ENCODE assay signal across 26 cellular contexts in the genomic region with DNA sequence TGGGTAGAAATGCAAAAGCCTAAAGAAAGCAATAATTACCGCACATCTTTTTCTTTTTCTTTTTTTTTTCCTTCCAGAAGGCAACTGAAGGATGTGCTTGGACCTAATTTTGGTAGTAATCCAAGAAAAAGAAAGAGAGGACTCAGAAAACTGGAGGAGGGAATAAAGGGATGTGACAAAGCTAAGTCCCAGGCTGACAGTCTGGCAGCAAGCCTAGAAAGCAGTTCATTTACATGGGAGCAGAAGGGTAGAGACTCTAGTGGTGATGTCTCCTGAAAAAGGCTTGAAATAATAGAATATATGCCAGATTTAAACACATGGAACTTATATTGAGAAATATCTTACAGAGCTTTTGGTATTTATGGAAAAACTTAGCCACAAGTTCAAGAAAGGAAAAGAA.
DNase-seq lines count a peak whose midpoint lies in the region; ATAC-seq and TF ChIP-seq lines count a peak whose summit lies in the region.
"Had no signal": no experiment of that assay in that cellular context is flagged by ENCODE, and none has a peak within 500 bp of the region (broad histone marks: within the 10 kb centered on the region; RNA-seq: fewer than 3 reads in every experiment).

No MANE protein-coding gene starts in this region.

- POLR2A ChIA-PET in A673 (lab: Charles Lee; ENCODE audit: low non-redundant PET): no interaction called here
- POLR2A ChIA-PET in activated CD8-positive, alpha-beta T cell treated with anti-CD3 and anti-CD28 coated beads for 36 hours (lab: Charles Lee): interaction anchor here (0.6 kb wide), 1 partner anchor 194 kb away, joined by 3 read pairs; no protein-coding TSS in a partner anchor

- no peaks in the 10 kb centered on the region for H3K36me3 Mint-ChIP-seq in activated CD8-positive, alpha-beta T cell treated with anti-CD3 and anti-CD28 coated beads for 36 hours (ENCODE audit: low read depth)
- H3K36me3 Mint-ChIP-seq: activated naive CD8-positive, alpha-beta T cell had no signal

- TF ChIP-seq CTCF in A673 (conservative IDR thresholded peaks at IDR 0.05; ENCODE audit: low read depth, low read length): no peak
- no peak for TF ChIP-seq CTCF in left ventricle myocardium inferior (IDR thresholded peaks at IDR 0.05; ENCODE audit: borderline replicate concordance)
- no peak for TF ChIP-seq CTCF in activated CD8-positive, alpha-beta T cell treated with anti-CD3 and anti-CD28 coated beads for 36 hours (IDR thresholded peaks at IDR 0.05)

- ATAC-seq in activated CD8-positive, alpha-beta T cell treated with anti-CD3 and anti-CD28 coated beads for 36 hours: no peak
- ATAC-seq in SK-N-SH treated with all-trans-retinoic acid at 6 μM for 48 hours: no peak
- ATAC-seq in HG02852 (IDR thresholded peaks at IDR 0.05; ENCODE audit: unreplicated experiment): no peak
- ATAC-seq: activated T-cell treated with anti-CD3 and anti-CD28 coated beads, Interleukin-2, amount 50 U/mL, for 72 hours; effector memory CD8-positive, alpha-beta T cell; esophagus mucosa; gastroesophageal sphincter; left lobe of liver had no signal

- intact Hi-C loops in A673 (cut with micrococcal nuclease; ENCODE audit: unreplicated experiment): loop anchor here (5.0 to 10.0 kb wide), 2 partner anchors 395 to 797 kb away; no protein-coding TSS in a partner anchor
- intact Hi-C loops in left ventricle myocardium inferior (cut with micrococcal nuclease): loop anchor here (5.0 kb wide), 1 partner anchor 263 kb away; no protein-coding TSS in a partner anchor
- intact Hi-C loops in activated CD8-positive, alpha-beta T cell treated with anti-CD3 and anti-CD28 coated beads for 36 hours (cut with micrococcal nuclease): loop anchor here (10.0 kb wide), 1 partner anchor 265 kb away; no protein-coding TSS in a partner anchor

- no peak overlapping the region for H3K27ac Mint-ChIP-seq in activated CD8-positive, alpha-beta T cell treated with anti-CD3 and anti-CD28 coated beads for 36 hours
- H3K27ac Mint-ChIP-seq: activated naive CD8-positive, alpha-beta T cell; activated T-cell treated with anti-CD3 and anti-CD28 coated beads, Interleukin-2, amount 50 U/mL, for 72 hours; effector memory CD8-positive, alpha-beta T cell; progenitor cell of endocrine pancreas; T-helper 1 cell treated with Interleukin-12 subunit alpha and Interleukin-12 subunit beta and Interleukin-4 antibody, amounts not matched to agents 30 μg/mL and 1 μg/mL, for 36 hours had no signal

- H3K4me3 Mint-ChIP-seq in activated CD8-positive, alpha-beta T cell treated with anti-CD3 and anti-CD28 coated beads for 36 hours: no peak overlapping the region
- H3K4me3 Mint-ChIP-seq: activated naive CD8-positive, alpha-beta T cell; activated T-cell treated with anti-CD3 and anti-CD28 coated beads, Interleukin-2, amount 50 U/mL, for 72 hours; effector memory CD8-positive, alpha-beta T cell; T-helper 1 cell treated with Interleukin-12 subunit alpha and Interleukin-12 subunit beta and Interleukin-4 antibody, amounts not matched to agents 30 μg/mL and 1 μg/mL, for 36 hours had no signal

- peak; percentile 72 for DNase-seq in A673 (ENCODE audit: low spot score)
- no peak for DNase-seq in SK-N-MC (ENCODE audit: low read depth, low spot score)
- no peak for DNase-seq in left ventricle myocardium inferior
- DNase-seq in pons (ENCODE audit: low spot score): peak; percentile 93
- DNase-seq in activated CD8-positive, alpha-beta T cell treated with anti-CD3 and anti-CD28 coated beads for 36 hours: no peak
- no peak for DNase-seq in activated naive CD4-positive, alpha-beta T cell (lab: John Stamatoyannopoulos, UW)
- DNase-seq: activated CD4-positive, alpha-beta T cell treated with anti-CD3 and anti-CD28 coated beads for 48 hours; activated T-cell treated with anti-CD3 and anti-CD28 coated beads, Interleukin-2, amount 50 U/mL, for 72 hours; Caco-2; effector memory CD8-positive, alpha-beta T cell; GM23248; NCI-H1092 treated with DMSO at 0.1 percent for 48 hours; NCI-H2029 treated with DMSO at 0.1 percent for 48 hours; SIG-M5; stimulated activated naive CD4-positive, alpha-beta T cell had no signal

- H3K9ac ChIP-seq in SK-N-MC (ENCODE audit: insufficient read length): no peak overlapping the region
- H3K9ac ChIP-seq: GM23248, KMS-11 had no signal

- no TSS peak for BruUV-seq in A673 (replicated peaks; lab: Mats Ljungman, UMichigan)

- H3K4me1 ChIP-seq in A673 (ENCODE audit: insufficient read depth, low read length, poor library complexity, severe bottlenecking) (peaks cover 9% of the 10 kb centered on the region), left ventricle myocardium inferior (no peaks in the 10 kb centered on the region)
- H3K4me1 ChIP-seq: Caco-2, gastroesophageal sphincter had no signal

- H3K4me3 ChIP-seq in A673 (ENCODE audit: low read depth, low read length, poor library complexity, severe bottlenecking): no peak overlapping the region
- H3K4me3 ChIP-seq in SK-N-MC: peak overlapping the region; percentile 35
- no peak overlapping the region for H3K4me3 ChIP-seq in left ventricle myocardium inferior
- H3K4me3 ChIP-seq: gastroesophageal sphincter, GM23248, smooth muscle cell, tibial nerve had no signal

- H3K27me3 ChIP-seq in A673 (replicated peaks; ENCODE audit: insufficient read depth, low read depth, low read length, poor library complexity): no peaks in the 10 kb centered on the region
- H3K27me3 ChIP-seq in left ventricle myocardium inferior (ENCODE audit: low read depth): no peaks in the 10 kb centered on the region
- H3K27me3 ChIP-seq: gastroesophageal sphincter, tibial nerve had no signal

- H3K4me1 Mint-ChIP-seq in activated CD8-positive, alpha-beta T cell treated with anti-CD3 and anti-CD28 coated beads for 36 hours (ENCODE audit: low read depth): no peaks in the 10 kb centered on the region

- no peaks in the 10 kb centered on the region for H3K36me3 ChIP-seq in A673 (ENCODE audit: insufficient read depth, low read length, poor library complexity, severe bottlenecking)
- H3K36me3 ChIP-seq in SK-N-MC (ENCODE audit: insufficient read depth, low read length): no peaks in the 10 kb centered on the region
- H3K36me3 ChIP-seq in left ventricle myocardium inferior: no peaks in the 10 kb centered on the region
- H3K36me3 ChIP-seq: gastroesophageal sphincter, tibial nerve had no signal

- no peaks in the 10 kb centered on the region for H3K9me3 Mint-ChIP-seq in activated CD8-positive, alpha-beta T cell treated with anti-CD3 and anti-CD28 coated beads for 36 hours
- H3K9me3 Mint-ChIP-seq: T-helper 1 cell treated with Interleukin-12 subunit alpha and Interleukin-12 subunit beta and Interleukin-4 antibody, amounts not matched to agents 30 μg/mL and 1 μg/mL, for 36 hours had no signal

- H3K27ac ChIP-seq in A673 (ENCODE audit: low read depth, low read length, poor library complexity, severe bottlenecking): no peak overlapping the region
- no peak overlapping the region for H3K27ac ChIP-seq in SK-N-MC
- peak overlapping the region; percentile 13 for H3K27ac ChIP-seq in left ventricle myocardium inferior (replicated peaks)
- H3K27ac ChIP-seq: gastroesophageal sphincter, GM23248, KMS-11, tibial nerve had no signal

- CTCF ChIA-PET in A673 (lab: Charles Lee): no interaction called here
- CTCF ChIA-PET in activated CD8-positive, alpha-beta T cell treated with anti-CD3 and anti-CD28 coated beads for 36 hours (lab: Charles Lee): no interaction called here

- H3K9me3 ChIP-seq in A673 (ENCODE audit: low read depth, low read length, poor library complexity, severe bottlenecking): no peaks in the 10 kb centered on the region
- no peaks in the 10 kb centered on the region for H3K9me3 ChIP-seq in SK-N-MC (ENCODE audit: low read depth, low read length)
- H3K9me3 ChIP-seq in left ventricle myocardium inferior (replicated peaks): peaks cover 7% of the 10 kb centered on the region
- H3K9me3 ChIP-seq: Caco-2, gastroesophageal sphincter, tibial nerve had no signal

- peaks cover 1% of the 10 kb centered on the region for H3K27me3 Mint-ChIP-seq in activated CD8-positive, alpha-beta T cell treated with anti-CD3 and anti-CD28 coated beads for 36 hours
- H3K27me3 Mint-ChIP-seq: activated naive CD8-positive, alpha-beta T cell; effector memory CD8-positive, alpha-beta T cell had no signal

TF ChIP-seq in SK-N-SH treated with all-trans-retinoic acid at 6 μM for 48 hours, 23 proteins besides CTCF, POLR2A, EP300 and RAD21 (continues in another document):
- no peak for TF ChIP-seq ZNF8 (CRISPR knock-in tag; IDR thresholded peaks at IDR 0.05)
- TF ChIP-seq SNAI2 (CRISPR knock-in tag; IDR thresholded peaks at IDR 0.05): no peak
- TF ChIP-seq ZFP30 (CRISPR knock-in tag; IDR thresholded peaks at IDR 0.05): no peak
- TF ChIP-seq CREB5 (CRISPR knock-in tag; IDR thresholded peaks at IDR 0.05; ENCODE audit: low read depth): no peak
- TF ChIP-seq, protein P1, sequence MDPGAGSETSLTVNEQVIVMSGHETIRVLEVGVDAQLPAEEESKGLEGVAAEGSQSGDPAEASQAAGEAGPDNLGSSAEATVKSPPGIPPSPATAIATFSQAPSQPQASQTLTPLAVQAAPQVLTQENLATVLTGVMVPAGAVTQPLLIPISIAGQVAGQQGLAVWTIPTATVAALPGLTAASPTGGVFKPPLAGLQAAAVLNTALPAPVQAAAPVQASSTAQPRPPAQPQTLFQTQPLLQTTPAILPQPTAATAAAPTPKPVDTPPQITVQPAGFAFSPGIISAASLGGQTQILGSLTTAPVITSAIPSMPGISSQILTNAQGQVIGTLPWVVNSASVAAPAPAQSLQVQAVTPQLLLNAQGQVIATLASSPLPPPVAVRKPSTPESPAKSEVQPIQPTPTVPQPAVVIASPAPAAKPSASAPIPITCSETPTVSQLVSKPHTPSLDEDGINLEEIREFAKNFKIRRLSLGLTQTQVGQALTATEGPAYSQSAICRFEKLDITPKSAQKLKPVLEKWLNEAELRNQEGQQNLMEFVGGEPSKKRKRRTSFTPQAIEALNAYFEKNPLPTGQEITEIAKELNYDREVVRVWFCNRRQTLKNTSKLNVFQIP (CRISPR knock-in tag; IDR thresholded peaks at IDR 0.05; ENCODE audit: borderline replicate concordance, low read depth): no peak
- TF ChIP-seq RARB (CRISPR knock-in tag; IDR thresholded peaks at IDR 0.05): no peak
- no peak for TF ChIP-seq TOX (CRISPR knock-in tag; IDR thresholded peaks at IDR 0.05; ENCODE audit: borderline replicate concordance)
- TF ChIP-seq ZNF565 (CRISPR knock-in tag; conservative IDR thresholded peaks at IDR 0.05; ENCODE audit: low read depth): no peak
- TF ChIP-seq ISL1 (CRISPR knock-in tag; IDR thresholded peaks at IDR 0.05): no peak
- no peak for TF ChIP-seq ZFP3 (CRISPR knock-in tag; IDR thresholded peaks at IDR 0.05)

Comparison
In these comparisons a context has a peak if more than half of its experiments do, and no peak if none do; other contexts are left out.
1. DNase-seq: peak in A673 (single experiment) and pons (single experiment); none in SK-N-MC (single experiment), left ventricle myocardium inferior (single experiment), activated CD8-positive, alpha-beta T cell treated with anti-CD3 and anti-CD28 coated beads for 36 hours (single experiment) and activated naive CD4-positive, alpha-beta T cell (0 of 4).